Comparison of ENCODE assay signal across 8 cellular contexts in the genomic region with DNA sequence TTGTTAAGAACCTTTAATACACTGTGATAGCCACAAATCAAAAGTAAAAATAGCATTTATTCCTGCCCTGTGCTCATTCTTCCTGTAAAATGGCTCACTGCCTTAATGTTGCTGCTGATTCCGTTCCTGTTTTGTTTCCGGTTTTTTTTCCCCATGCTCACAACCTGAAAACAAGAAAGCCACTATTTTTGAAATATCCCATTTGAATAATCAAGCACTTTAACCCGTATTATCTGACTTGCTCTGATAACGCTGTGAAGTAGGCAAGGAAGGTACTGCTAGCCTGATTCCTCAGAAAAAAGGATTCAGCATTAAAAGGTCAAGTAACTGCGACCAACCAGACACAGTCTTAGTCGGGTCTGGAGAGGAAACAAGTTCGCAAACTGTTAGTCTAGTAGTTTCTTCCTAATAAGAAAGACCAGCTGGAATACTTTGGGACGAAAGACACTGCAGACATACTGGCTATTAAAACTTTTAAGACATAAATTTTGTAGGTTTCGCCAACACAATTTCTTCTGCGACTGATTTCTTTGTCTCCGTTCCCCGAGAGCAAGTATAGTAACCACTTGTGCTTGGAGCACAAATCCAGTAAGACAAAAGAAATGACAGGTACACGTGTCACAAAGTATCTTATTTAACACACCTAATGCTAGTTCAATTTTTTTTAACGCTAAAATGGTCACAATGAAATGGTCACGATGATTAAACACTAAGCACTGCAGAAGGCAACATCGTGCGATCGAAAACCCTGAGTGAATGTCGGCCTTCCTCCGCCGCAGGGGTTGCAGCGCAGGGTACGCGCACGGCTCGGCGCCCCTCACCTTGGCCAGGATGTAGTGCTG. TPM values are rescaled to one million over a fixed set of nuclear protein-coding genes. Genes with fewer than 3 reads are reported as not detected.
DNase-seq lines count a peak whose midpoint lies in the region; ATAC-seq and TF ChIP-seq lines count a peak whose summit lies in the region.

No MANE protein-coding gene starts in this region.

- H3K4me3 ChIP-seq in CD4-positive, alpha-beta memory T cell (ENCODE audit: low read length in 2 of 2) = peak overlapping the region; percentile 89 to 93
- peak overlapping the region; percentile 68 to 88 (median 76) for H3K4me3 ChIP-seq in upper lobe of left lung

- peak overlapping the region; percentile 97 for H3K27ac ChIP-seq in CD4-positive, alpha-beta memory T cell (ENCODE audit: low read depth, low read length)
- H3K27ac ChIP-seq in upper lobe of left lung = peak overlapping the region; percentile 95 to 98 (median 96)

- H3K27me3 ChIP-seq in CD4-positive, alpha-beta memory T cell (ENCODE audit: insufficient read depth, low read length) = no peaks in the 10 kb centered on the region
- no peaks in the 10 kb centered on the region for H3K27me3 ChIP-seq in upper lobe of left lung

- no peaks in the 10 kb centered on the region for H3K27me3 Mint-ChIP-seq in CD4-positive, alpha-beta memory T cell
- H3K27me3 Mint-ChIP-seq in memory B cell = no peaks in the 10 kb centered on the region

- peak overlapping the region; percentile 94 to 100 (median 99) for H3K27ac Mint-ChIP-seq in CD4-positive, alpha-beta memory T cell
- H3K27ac Mint-ChIP-seq in memory B cell = peak overlapping the region; percentile 100

- POLR2A ChIA-PET in CD4-positive, alpha-beta memory T cell (lab: Charles Lee; ENCODE audit: partially characterized antibody) = interaction anchor here (1.1 to 4.5 kb wide), 3 partner anchors 22 to 190 kb away, joined by 3 to 59 read pairs (median 7); partner anchors contain the start of gene ANKRD17

- H3K4me1 ChIP-seq in CD4-positive, alpha-beta memory T cell (ENCODE audit: insufficient read depth, low read length) = peaks cover 27% of the 10 kb centered on the region
- H3K4me1 ChIP-seq in upper lobe of left lung = peaks cover 5 to 24% (median 11%) of the 10 kb centered on the region in 4 donors

- peak; percentile 33 to 47 (median 34) for DNase-seq in CD4-positive, alpha-beta memory T cell
- DNase-seq in HT-29 (ENCODE audit: low spot score) (peak; percentile 78), SHP77 (lab: John Stamatoyannopoulos, UW) (peak; percentile 41 to 50), dermis blood vessel endothelial cell (peak; percentile 60), memory B cell (ENCODE audit: low spot score in 2 of 2) (peak in 1 of 2 donors; percentile 20), upper lobe of left lung (no peak), T1000 (lab: John Stamatoyannopoulos, UW) (no peak)

- intact Hi-C loops in CD4-positive, alpha-beta memory T cell (cut with micrococcal nuclease) = loop anchor here (1.0 to 5.0 kb wide), 4 partner anchors 18 to 190 kb away; partner anchors contain the start of gene ANKRD17

- ATAC-seq in GM19397 (IDR thresholded peaks at IDR 0.05; ENCODE audit: unreplicated experiment) = peak; percentile 1
- no peak for ATAC-seq in memory B cell (ENCODE audit: low read depth)
- peak in 1 of 2 donors; percentile 36 for ATAC-seq in upper lobe of left lung (ENCODE audit: low FRiP score in 2 of 2)

- 0 to 1% methylated on average over 26 to 27 of the region's 27 CpGs for WGBS in upper lobe of left lung, 2 donors

- peaks cover 30 to 60% (median 41%) of the 10 kb centered on the region in 4 donors for H3K4me1 Mint-ChIP-seq in CD4-positive, alpha-beta memory T cell
- peaks cover 22% of the 10 kb centered on the region for H3K4me1 Mint-ChIP-seq in memory B cell

- peaks cover 7 to 40% of the 10 kb centered on the region in 2 donors for H3K36me3 Mint-ChIP-seq in CD4-positive, alpha-beta memory T cell
- H3K36me3 Mint-ChIP-seq in memory B cell = peaks cover 13% of the 10 kb centered on the region

- peak overlapping the region; percentile 88 to 94 (median 91) for H3K4me3 Mint-ChIP-seq in CD4-positive, alpha-beta memory T cell
- peak overlapping the region; percentile 81 for H3K4me3 Mint-ChIP-seq in memory B cell

- H3K9me3 ChIP-seq in CD4-positive, alpha-beta memory T cell (ENCODE audit: control insufficient read depth in 1 of 2, low read length in 2 of 2) = no peaks in the 10 kb centered on the region
- no peaks in the 10 kb centered on the region for H3K9me3 ChIP-seq in upper lobe of left lung

- CTCF ChIA-PET in CD4-positive, alpha-beta memory T cell (lab: Charles Lee; ENCODE audit: partially characterized antibody) = no interaction called here

- TF ChIP-seq CTCF in upper lobe of left lung (IDR thresholded peaks at IDR 0.05) = peak in 1 of 6 experiments; percentile 6

- H3K36me3 ChIP-seq in CD4-positive, alpha-beta memory T cell (ENCODE audit: insufficient read depth, low read length) = no peaks in the 10 kb centered on the region
- H3K36me3 ChIP-seq in upper lobe of left lung = peaks cover 0 to 4% (median 1%) of the 10 kb centered on the region in 4 donors

- no peak for TF ChIP-seq EP300 in upper lobe of left lung (IDR thresholded peaks at IDR 0.05)

- peak in 1 of 4 donors; percentile 14 for TF ChIP-seq POLR2A in upper lobe of left lung (IDR thresholded peaks at IDR 0.05)

- peaks cover 0 to 1% (median 0%) of the 10 kb centered on the region in 8 donors for H3K9me3 Mint-ChIP-seq in CD4-positive, alpha-beta memory T cell
- no peaks in the 10 kb centered on the region for H3K9me3 Mint-ChIP-seq in memory B cell

RNA-seq across cellular contexts. Expression of gene COX18, which starts 0.8 kb away (rescaled TPM):
- total RNA-seq in CD4-positive, alpha-beta memory T cell = 10 to 100 TPM; 14.4 to 14.6 TPM
- polyA plus RNA-seq in CD4-positive, alpha-beta memory T cell = 1 to 10 TPM; 4.4 to 5.3 TPM
- total RNA-seq in HT-29 (2014; rRNA removed; shearing (Covaris generic)) = 19.1 and 33.7 TPM in 2 replicates
- total RNA-seq in dermis blood vessel endothelial cell = 10.2 and 22.9 TPM in 2 replicates
- total RNA-seq in upper lobe of left lung = 10 to 100 TPM; 11.3 to 22.2 (median 13.4) TPM

Comparison
In these comparisons a context has a peak if more than half of its experiments do, and no peak if none do; other contexts are left out.
1. DNase-seq: peak in CD4-positive, alpha-beta memory T cell (5 of 5), HT-29 (single experiment), SHP77 (2 of 2) and dermis blood vessel endothelial cell (single experiment); none in upper lobe of left lung (0 of 2) and T1000 (single experiment).